Comparison of ENCODE assay signal across 8 cellular contexts in genomic region chr20:53593466-53594007, GRCh38. TPM values are rescaled to one million over a fixed set of nuclear protein-coding genes. Genes with fewer than 3 reads are reported as not detected.
DNase-seq lines count a peak whose midpoint lies in the region; ATAC-seq and TF ChIP-seq lines count a peak whose summit lies in the region.
"Not testable (repeated sequence)": the region's sequence is repeated elsewhere in the genome, so short reads cannot be mapped to it uniquely, and the experiment has no call there.

Gene ZNF217, minus strand, starts transcription at chr20:53593839. Its CDS starts 11,013 bp downstream, at chr20:53582826.

- peak; percentile 69 for DNase-seq in NCI-H460 (ENCODE audit: extremely low read depth, low read depth)
- DNase-seq in activated CD4-positive, alpha-beta T cell treated with anti-CD3 and anti-CD28 coated beads for 48 hours, result peak; percentile 86
- peak; percentile 63 to 72 for DNase-seq in cardiac fibroblast (ENCODE audit: low read depth in 2 of 2)
- DNase-seq in aorta, result peak; percentile 87 to 93

- H3K27ac ChIP-seq in iPS-18a (ENCODE audit: low read length) (peak within 1 kb of the TSS; percentile 85), rectal smooth muscle tissue (ENCODE audit: low read depth, low read length) (peak within 1 kb of the TSS; percentile 88), aorta (ENCODE audit: low read depth in 1 of 2, low read length in 2 of 2) (peak within 1 kb of the TSS in 1 of 2 donors; percentile 89)

- H3K9ac ChIP-seq in iPS-18a (ENCODE audit: low read length), result peak within 1 kb of the TSS; percentile 88
- peak within 1 kb of the TSS; percentile 56 for H3K9ac ChIP-seq in rectal smooth muscle tissue (ENCODE audit: low read length)

- 2 to 3% methylated on average over 23 to 66 of the region's 66 CpGs for WGBS in aorta, 2 donors

- peak; percentile 24 for ATAC-seq in GM18868 (IDR thresholded peaks at IDR 0.05; ENCODE audit: unreplicated experiment)
- peak; percentile 19 for ATAC-seq in HG02981 (IDR thresholded peaks at IDR 0.05; ENCODE audit: unreplicated experiment)
- ATAC-seq in aorta (ENCODE audit: low FRiP score), result peak; percentile 64

- not testable (repeated sequence) for H3K36me3 ChIP-seq in iPS-18a (ENCODE audit: control insufficient read depth, low read depth, low read length); rectal smooth muscle tissue (ENCODE audit: control insufficient read depth, insufficient read depth, low read length); aorta (ENCODE audit: control insufficient read depth in 1 of 2, insufficient read depth in 2 of 2, low read length in 1 of 2)

- H3K27me3 ChIP-seq in iPS-18a (ENCODE audit: control insufficient read depth, insufficient read depth, low read length); rectal smooth muscle tissue (ENCODE audit: control insufficient read depth, insufficient read depth, low read length); aorta (ENCODE audit: control insufficient read depth in 1 of 2, insufficient read depth in 2 of 2, low read length in 1 of 2): not testable (repeated sequence)

- intact Hi-C loops in aorta (cut with DNase I), result not testable (repeated sequence)

- TF ChIP-seq CTCF in cardiac fibroblast (IDR thresholded peaks at IDR 0.05; ENCODE audit: low read depth, low read length), result not testable (repeated sequence)

- H3K4me3 ChIP-seq in cardiac fibroblast (replicated peaks in 1 of 2; ENCODE audit: low read depth in 2 of 2, low read length in 2 of 2), result peak within 1 kb of the TSS; percentile 73
- peak within 1 kb of the TSS; percentile 81 for H3K4me3 ChIP-seq in iPS-18a (ENCODE audit: low read length)
- H3K4me3 ChIP-seq in rectal smooth muscle tissue (ENCODE audit: low read length), result peak within 1 kb of the TSS; percentile 74
- peak within 1 kb of the TSS; percentile 90 to 95 for H3K4me3 ChIP-seq in aorta (ENCODE audit: low read length in 2 of 2)

- peaks cover 45% of the 10 kb centered on the region for H3K4me1 ChIP-seq in iPS-18a (ENCODE audit: control insufficient read depth, low read depth, low read length)
- not testable (repeated sequence) for H3K4me1 ChIP-seq in rectal smooth muscle tissue (ENCODE audit: control insufficient read depth, insufficient read depth, low read length); aorta (ENCODE audit: control insufficient read depth in 1 of 2, insufficient read depth in 2 of 2, low read length in 2 of 2)

- H3K9me3 ChIP-seq in iPS-18a (ENCODE audit: control insufficient read depth, low read depth, low read length); aorta (ENCODE audit: control insufficient read depth, low read length): not testable (repeated sequence)

RNA-seq across cellular contexts. Expression of gene ZNF217, which starts in this region (rescaled TPM):
- total RNA-seq in NCI-H460 (2014; rRNA removed; shearing (Covaris generic)), result 18.7 and 22.1 TPM in 2 replicates
- polyA plus RNA-seq in NCI-H460 (2014; cell fraction: nucleus; rRNA removed), result 4.7 and 4.8 TPM in 2 replicates
- total RNA-seq in aorta, result 10 to 100 TPM; 26.5 to 30.9 TPM
- polyA plus RNA-seq in aorta, result 1 to 10 TPM; 3.4 to 4.0 TPM
